Comparison of ENCODE assay signal across 1 cellular context in genomic region chr2:226652388-226652787, GRCh38.
TF ChIP-seq lines count a peak whose summit lies in the region.

No MANE protein-coding gene starts in this region.

TF ChIP-seq in GM23338, 12 proteins besides CTCF, POLR2A, EP300 and RAD21 (continued from another document):
- TF ChIP-seq REST (IDR thresholded peaks at IDR 0.05; ENCODE audit: unreplicated experiment) (no peak), POLR2AphosphoS5 (IDR thresholded peaks at IDR 0.05; ENCODE audit: low read depth) (no peak), STAT1 (IDR thresholded peaks at IDR 0.05; ENCODE audit: unreplicated experiment) (no peak), CREB1 (CRISPR knock-in tag; IDR thresholded peaks at IDR 0.05; ENCODE audit: low read depth) (no peak)
